ENCODE assay signal across 22 cellular contexts in genomic region chr5:51517854-51518253, GRCh38.
DNase-seq lines count a peak whose midpoint lies in the region; ATAC-seq and TF ChIP-seq lines count a peak whose summit lies in the region.
"Had no signal": no experiment of that assay in that cellular context is flagged by ENCODE, and none has a peak within 500 bp of the region (broad histone marks: within the 10 kb centered on the region; RNA-seq: fewer than 3 reads in every experiment).

No MANE protein-coding gene starts in this region.

- no peaks in the 10 kb centered on the region for H3F3A ChIP-seq in SK-N-SH (replicated peaks; ENCODE audit: insufficient read depth)

- H3K27me3 ChIP-seq in SK-N-SH (ENCODE audit: insufficient read depth): no peaks in the 10 kb centered on the region
- no peaks in the 10 kb centered on the region for H3K27me3 ChIP-seq in hepatocyte
- H3K27me3 ChIP-seq: BE2C, BLaER1 had no signal

- TF ChIP-seq EP300 in SK-N-SH (IDR thresholded peaks at IDR 0.05; ENCODE audit: borderline replicate concordance in 1 of 2, low read depth in 1 of 2, low read length in 1 of 2): peak in 1 of 2 experiments; percentile 74; a peak in 1 of 4 replicates

- H3K4me2 ChIP-seq in SK-N-SH (no peak overlapping the region), hepatocyte (peak overlapping the region; percentile 65), OCI-LY7 (ENCODE audit: low read length) (no peak overlapping the region)
- H3K4me2 ChIP-seq: BLaER1 had no signal

- H3K36me3 ChIP-seq in SK-N-SH (replicated peaks in 1 of 2; ENCODE audit: control insufficient read depth in 1 of 2, insufficient read depth in 2 of 2, low read length in 1 of 2) (no peaks in the 10 kb centered on the region), hepatocyte (replicated peaks; ENCODE audit: insufficient read depth, low read depth) (no peaks in the 10 kb centered on the region), OCI-LY7 (ENCODE audit: insufficient read depth, low read length) (no peaks in the 10 kb centered on the region)
- H3K36me3 ChIP-seq: BE2C, BLaER1 had no signal

- intact Hi-C loops in OCI-LY7 (cut with micrococcal nuclease; ENCODE audit: unreplicated experiment): no loop called here

- H3K9me3 ChIP-seq in SK-N-SH: no peaks in the 10 kb centered on the region
- H3K9me3 ChIP-seq in hepatocyte (ENCODE audit: low read depth): no peaks in the 10 kb centered on the region
- no peaks in the 10 kb centered on the region for H3K9me3 ChIP-seq in OCI-LY7 (ENCODE audit: low read length)
- H3K9me3 ChIP-seq: BE2C, BLaER1 had no signal

- TF ChIP-seq CTCF in SK-N-SH (IDR thresholded peaks at IDR 0.05): no peak
- no peak for TF ChIP-seq CTCF in hepatocyte (IDR thresholded peaks at IDR 0.05; ENCODE audit: poor library complexity)
- no peak for TF ChIP-seq CTCF in OCI-LY7 (conservative IDR thresholded peaks at IDR 0.05; ENCODE audit: low read length)

- 18% methylated on average over 1 of the region's 1 CpG for WGBS in SK-N-SH (ENCODE audit: low lambda C conversion rate)
- 46% methylated on average over 1 of the region's 1 CpG for WGBS in hepatocyte (ENCODE audit: low lambda C conversion rate, missing lambda C conversion rate)

- POLR2A ChIA-PET in SK-N-SH (lab: Yijun Ruan, JAX): interaction anchor here (1.0 kb wide), 1 partner anchor 554 kb away, joined by 3 read pairs; no protein-coding TSS in a partner anchor
- POLR2A ChIA-PET in OCI-LY7 (lab: Charles Lee): interaction anchor here (0.6 kb wide), 1 partner anchor 837 kb away, joined by 6 read pairs; no protein-coding TSS in a partner anchor

- peak overlapping the region in 1 of 2 experiments; percentile 81; a peak in 2 of 4 replicates for H3K27ac ChIP-seq in SK-N-SH (ENCODE audit: low read depth in 2 of 2, low read length in 1 of 2)
- H3K27ac ChIP-seq in hepatocyte: peak overlapping the region; percentile 7
- H3K27ac ChIP-seq in substantia nigra (ENCODE audit: low read depth, low read length, poor library complexity, severe bottlenecking): no peak overlapping the region
- H3K27ac ChIP-seq in OCI-LY7 (ENCODE audit: low read depth, low read length, poor library complexity, severe bottlenecking): no peak overlapping the region
- H3K27ac ChIP-seq: BLaER1 had no signal

- DNase-seq in SK-N-DZ (ENCODE audit: low spot score) (peak; percentile 45), SK-N-SH (no peak), hepatocyte (ENCODE audit: low spot score) (no peak), substantia nigra (lab: John Stamatoyannopoulos, UW) (no peak), OCI-LY7 (ENCODE audit: low spot score) (no peak)
- DNase-seq: 8988T; ACHN; C1 segment of cervical spinal cord; CD4-positive, alpha-beta memory T cell; CD4-positive, CD25-positive, alpha-beta regulatory T cell; CD8-positive, alpha-beta memory T cell; COR-L47; DMS 273 treated with DMSO at 0.1 percent for 48 hours; DMS153; DMS53; DND-41; EL; GDM1 had no signal

- H3K9me2 ChIP-seq in SK-N-SH (no peaks in the 10 kb centered on the region), hepatocyte (replicated peaks; ENCODE audit: insufficient read depth) (no peaks in the 10 kb centered on the region), OCI-LY7 (ENCODE audit: insufficient read depth, low read length) (no peaks in the 10 kb centered on the region)

- peaks cover 0 to 10% of the 10 kb centered on the region in 2 experiments; a peak in 2 of 4 replicates for H3K4me1 ChIP-seq in SK-N-SH (ENCODE audit: control insufficient read depth in 1 of 2, insufficient read depth in 2 of 2, low read depth in 1 of 2, low read length in 1 of 2)
- no peaks in the 10 kb centered on the region for H3K4me1 ChIP-seq in hepatocyte (ENCODE audit: insufficient read depth)
- H3K4me1 ChIP-seq in OCI-LY7 (ENCODE audit: insufficient read depth, low read length, poor library complexity, severe bottlenecking): no peaks in the 10 kb centered on the region
- H3K4me1 ChIP-seq: BLaER1 had no signal

- no peak for ATAC-seq in GM19023 (IDR thresholded peaks at IDR 0.05; ENCODE audit: unreplicated experiment)
- ATAC-seq: GM12878 had no signal

- H4K20me1 ChIP-seq in SK-N-SH (ENCODE audit: insufficient read depth) (no peaks in the 10 kb centered on the region), hepatocyte (ENCODE audit: insufficient read depth, poor library complexity, severe bottlenecking) (no peaks in the 10 kb centered on the region), OCI-LY7 (ENCODE audit: insufficient read depth, low read length) (no peaks in the 10 kb centered on the region; the same call in 1 of the 2 replicates)
- H4K20me1 ChIP-seq: BLaER1 had no signal

- no peaks in the 10 kb centered on the region for H3K79me2 ChIP-seq in SK-N-SH (ENCODE audit: insufficient read depth)
- peaks cover 2% of the 10 kb centered on the region for H3K79me2 ChIP-seq in hepatocyte
- no peaks in the 10 kb centered on the region for H3K79me2 ChIP-seq in OCI-LY7 (ENCODE audit: insufficient read depth, low read depth, low read length)

- CTCF ChIA-PET in SK-N-SH (lab: Yijun Ruan, JAX): interaction anchor here (0.9 to 1.4 kb wide), 2 partner anchors 45 to 115 kb away, joined by 3 to 5 read pairs; no protein-coding TSS in a partner anchor
- CTCF ChIA-PET in OCI-LY7 (lab: Charles Lee; ENCODE audit: unreplicated experiment): no interaction called here

- no TSS peak for BruUV-seq in OCI-LY7 (replicated peaks; lab: Mats Ljungman, UMichigan)

- H3K4me3 ChIP-seq in SK-N-SH (ENCODE audit: low read depth in 2 of 2, low read length in 1 of 2) (no peak overlapping the region), hepatocyte (no peak overlapping the region), OCI-LY7 (ENCODE audit: low read depth, low read length, poor library complexity, severe bottlenecking) (no peak overlapping the region)
- H3K4me3 ChIP-seq: BLaER1, GM12878 had no signal

- H2AFZ ChIP-seq in SK-N-SH (ENCODE audit: low read depth): no peak overlapping the region
- no peak overlapping the region for H2AFZ ChIP-seq in hepatocyte
- H2AFZ ChIP-seq in OCI-LY7 (ENCODE audit: low read length): no peak overlapping the region

- TF ChIP-seq RAD21 in SK-N-SH (IDR thresholded peaks at IDR 0.05; ENCODE audit: low read length): no peak

- H3K9ac ChIP-seq in SK-N-SH: no peak overlapping the region
- H3K9ac ChIP-seq: BLaER1 had no signal

TF ChIP-seq in SK-N-SH, 30 proteins besides CTCF, POLR2A, EP300 and RAD21:
- TF ChIP-seq JUND (IDR thresholded peaks at IDR 0.05) (no peak), GATA2 (CRISPR knock-in tag; IDR thresholded peaks at IDR 0.05) (peak; percentile 57), MEF2A (IDR thresholded peaks at IDR 0.05; ENCODE audit: borderline replicate concordance, low read depth) (no peak), RCOR1 (IDR thresholded peaks at IDR 0.05; ENCODE audit: low read length) (peak; percentile 19; the same call in 1 of the 2 replicates), NFIC (IDR thresholded peaks at IDR 0.05; ENCODE audit: borderline replicate concordance) (no peak), SIN3A (IDR thresholded peaks at IDR 0.05; ENCODE audit: borderline replicate concordance, low read depth, low read length) (no peak)
